ENCODE assay signal across 10 cellular contexts in genomic region chr17:21719511-21720226, GRCh38. TPM values are rescaled to one million over a fixed set of nuclear protein-coding genes. Genes with fewer than 3 reads are reported as not detected.
"Had no signal": no experiment of that assay in that cellular context is flagged by ENCODE, and none has a peak within 500 bp of the region (broad histone marks: within the 10 kb centered on the region; RNA-seq: fewer than 3 reads in every experiment).

No MANE protein-coding gene starts in this region.

RNA-seq across cellular contexts. Expression of gene KCNJ18, which starts 27.3 kb away (rescaled TPM):
- total RNA-seq: OCI-LY7, PC-9, Peyer's patch, Right ventricle myocardium inferior, Right ventricle myocardium superior, RPMI7951, SJCRH30, SJSA1, SK-MEL-5 had no signal
- polyA plus RNA-seq: SK-N-SH had no signal
